16 cellular contexts compared by ENCODE assay signal in genomic region chr3:148981236-148981635, GRCh38. TPM values are rescaled to one million over a fixed set of nuclear protein-coding genes. Genes with fewer than 3 reads are reported as not detected.
DNase-seq lines count a peak whose midpoint lies in the region; ATAC-seq and TF ChIP-seq lines count a peak whose summit lies in the region.
"Had no signal": no experiment of that assay in that cellular context is flagged by ENCODE, and none has a peak within 500 bp of the region (broad histone marks: within the 10 kb centered on the region; RNA-seq: fewer than 3 reads in every experiment).

No MANE protein-coding gene starts in this region.

- H3K36me3 ChIP-seq in PC-9 (ENCODE audit: low read depth) = no peaks in the 10 kb centered on the region
- no peaks in the 10 kb centered on the region for H3K36me3 ChIP-seq in osteoblast (ENCODE audit: insufficient read depth, low read length)
- H3K36me3 ChIP-seq in effector memory CD4-positive, alpha-beta T cell (ENCODE audit: control insufficient read depth, insufficient read depth, low read length) = no peaks in the 10 kb centered on the region
- H3K36me3 ChIP-seq: BLaER1 treated with 17β-estradiol and CSF1 and Interleukin-3, amounts not matched to agents 10 nM and 100 nM had no signal

- no peaks in the 10 kb centered on the region for H3F3A ChIP-seq in PC-9 (ENCODE audit: insufficient read depth, low read depth)

- ATAC-seq in left lobe of liver = peak; percentile 48
- ATAC-seq: A549; CD8-positive, alpha-beta T cell had no signal

- H3K4me3 ChIP-seq in PC-9 (no peak overlapping the region), osteoblast (ENCODE audit: insufficient read depth, low read length) (no peak overlapping the region)
- H3K4me3 ChIP-seq in effector memory CD4-positive, alpha-beta T cell (ENCODE audit: insufficient read depth, low read depth, low read length, poor library complexity, severe bottlenecking) = no peak overlapping the region
- H3K4me3 ChIP-seq: A549; BLaER1 treated with 17β-estradiol and CSF1 and Interleukin-3, amounts not matched to agents 10 nM and 100 nM had no signal

- CTCF ChIA-PET in PC-9 (lab: Charles Lee) = no interaction called here

- peak overlapping the region; percentile 33; the same call in 1 of the 2 replicates for H2AFZ ChIP-seq in PC-9
- H2AFZ ChIP-seq in osteoblast (ENCODE audit: low read length) = no peak overlapping the region

- H3K9me3 ChIP-seq in PC-9 (ENCODE audit: insufficient read depth, low read depth) (no peaks in the 10 kb centered on the region), osteoblast (ENCODE audit: low read depth, low read length) (no peaks in the 10 kb centered on the region)
- H3K9me3 ChIP-seq in effector memory CD4-positive, alpha-beta T cell (ENCODE audit: control insufficient read depth, low read length) = no peaks in the 10 kb centered on the region
- H3K9me3 ChIP-seq: Caco-2 had no signal

- no peaks in the 10 kb centered on the region for H4K20me1 ChIP-seq in PC-9 (ENCODE audit: insufficient read depth)
- H4K20me1 ChIP-seq in osteoblast (ENCODE audit: insufficient read depth, low read length) = no peaks in the 10 kb centered on the region
- H4K20me1 ChIP-seq: BLaER1 treated with 17β-estradiol and CSF1 and Interleukin-3, amounts not matched to agents 10 nM and 100 nM had no signal

- intact Hi-C loops in PC-9 (cut with micrococcal nuclease; ENCODE audit: unreplicated experiment) = no loop called here

- H3K4me1 ChIP-seq in PC-9 (replicated peaks; ENCODE audit: insufficient read depth) (no peaks in the 10 kb centered on the region), osteoblast (ENCODE audit: insufficient read depth, low read length) (no peaks in the 10 kb centered on the region)
- no peaks in the 10 kb centered on the region for H3K4me1 ChIP-seq in effector memory CD4-positive, alpha-beta T cell (ENCODE audit: control insufficient read depth, insufficient read depth, low read length, poor library complexity, severe bottlenecking)
- H3K4me1 ChIP-seq: A549; BLaER1 treated with 17β-estradiol and CSF1 and Interleukin-3, amounts not matched to agents 10 nM and 100 nM; Caco-2 had no signal

- no peak overlapping the region for H3K27ac ChIP-seq in PC-9
- no peak overlapping the region for H3K27ac ChIP-seq in osteoblast (ENCODE audit: low read depth, low read length)
- H3K27ac ChIP-seq in effector memory CD4-positive, alpha-beta T cell (ENCODE audit: insufficient read depth, low read length, poor library complexity, severe bottlenecking) = no peak overlapping the region
- H3K27ac ChIP-seq: 22Rv1; A549; BLaER1 treated with 17β-estradiol and CSF1 and Interleukin-3, amounts not matched to agents 10 nM and 100 nM; C4-2B had no signal

- TF ChIP-seq CTCF in PC-9 (conservative IDR thresholded peaks at IDR 0.05) = no peak
- TF ChIP-seq CTCF in osteoblast (IDR thresholded peaks at IDR 0.05; ENCODE audit: extremely low read depth, low read depth, low read length) = no peak

- no TSS peak for BruUV-seq in PC-9 (replicated peaks; lab: Mats Ljungman, UMichigan)

- H3K4me2 ChIP-seq in PC-9 (no peak overlapping the region), osteoblast (ENCODE audit: insufficient read depth, low read length) (no peak overlapping the region)
- H3K4me2 ChIP-seq: A549; BLaER1 treated with 17β-estradiol and CSF1 and Interleukin-3, amounts not matched to agents 10 nM and 100 nM had no signal

- POLR2A ChIA-PET in PC-9 (lab: Charles Lee; ENCODE audit: unreplicated experiment) = no interaction called here

- no peaks in the 10 kb centered on the region for H3K27me3 ChIP-seq in PC-9 (ENCODE audit: insufficient read depth, low read depth)
- H3K27me3 ChIP-seq in osteoblast (ENCODE audit: insufficient read depth, low read length) = no peaks in the 10 kb centered on the region
- no peaks in the 10 kb centered on the region for H3K27me3 ChIP-seq in effector memory CD4-positive, alpha-beta T cell (replicated peaks; ENCODE audit: control insufficient read depth, insufficient read depth, low read length, poor library complexity, severe bottlenecking)
- H3K27me3 ChIP-seq: BLaER1 treated with 17β-estradiol and CSF1 and Interleukin-3, amounts not matched to agents 10 nM and 100 nM had no signal

- no peaks in the 10 kb centered on the region for H3K79me2 ChIP-seq in PC-9 (ENCODE audit: low read depth)
- H3K79me2 ChIP-seq in osteoblast (ENCODE audit: insufficient read depth, low read length) = no peaks in the 10 kb centered on the region

- H3K9me2 ChIP-seq in PC-9 (ENCODE audit: insufficient read depth) = no peaks in the 10 kb centered on the region; the same call in 1 of the 2 replicates

- DNase-seq in PC-9 (no peak), left lobe of liver (ENCODE audit: low spot score) (no peak), osteoblast (ENCODE audit: insufficient read length, low spot score, missing footprints) (peak; percentile 34), NCI-H2196 treated with DMSO at 0.1 percent for 48 hours (lab: John Stamatoyannopoulos, UW; ENCODE audit: unreplicated experiment) (no peak)
- no peak for DNase-seq in effector memory CD4-positive, alpha-beta T cell
- DNase-seq: AML-193; Caco-2; Calu3; CD4-positive, alpha-beta T cell; CD8-positive, alpha-beta T cell; DMS79 treated with DMSO at 0.1 percent for 48 hours; GF-D8 had no signal

RNA-seq across cellular contexts. Expression of gene GYG1, which starts 10.1 kb away (rescaled TPM):
- 16.5 and 20.3 TPM in 2 replicates for total RNA-seq in PC-9 (2021)
- total RNA-seq in left lobe of liver = 6.6 TPM
- total RNA-seq in osteoblast = 42.3 and 54.8 TPM in 2 replicates
